ENCODE assay signal across 22 cellular contexts in genomic region chr5:103217101-103217500, GRCh38. TPM values are rescaled to one million over a fixed set of nuclear protein-coding genes. Genes with fewer than 3 reads are reported as not detected.
DNase-seq lines count a peak whose midpoint lies in the region; ATAC-seq, FAIRE-seq and TF ChIP-seq lines count a peak whose summit lies in the region.
"Had no signal": no experiment of that assay in that cellular context is flagged by ENCODE, and none has a peak within 500 bp of the region (broad histone marks: within the 10 kb centered on the region; RNA-seq: fewer than 3 reads in every experiment).

No MANE protein-coding gene starts in this region.

- H3K4me1 ChIP-seq in K562 (replicated peaks in 1 of 2; ENCODE audit: control insufficient read depth in 2 of 2, insufficient read depth in 2 of 2, low read length in 2 of 2), result no peaks in the 10 kb centered on the region

- H2AFZ ChIP-seq in K562 (ENCODE audit: low read depth, low read length), result no peak overlapping the region
- H2AFZ ChIP-seq: PC-9 had no signal

- TF ChIP-seq RAD21 in Ishikawa (IDR thresholded peaks at IDR 0.05; ENCODE audit: low read depth) (no peak), K562 (CRISPR knock-in tag; conservative IDR thresholded peaks at IDR 0.05 in 1 of 2, IDR thresholded peaks at IDR 0.05 in 1 of 2) (no peak)

- intact Hi-C loops in K562 (cut with micrococcal nuclease), result no loop called here

- no peaks in the 10 kb centered on the region for H3K36me3 ChIP-seq in K562 (ENCODE audit: control insufficient read depth, insufficient read depth, low read length)
- H3K36me3 ChIP-seq: MG63, SJCRH30 had no signal

- H3K9me3 ChIP-seq in K562 (replicated peaks; ENCODE audit: control insufficient read depth, insufficient read depth, low read depth, low read length), result no peaks in the 10 kb centered on the region
- H3K9me3 ChIP-seq: MG63 had no signal

- H3K4me3 ChIP-seq in K562, result no peak overlapping the region
- no peak overlapping the region for H3K4me3 ChIP-seq in fibroblast of pulmonary artery (replicated peaks; ENCODE audit: low read depth, low read length)
- H3K4me3 ChIP-seq: MG63, PC-9, SJCRH30 had no signal

- ATAC-seq in K562, result no peak
- no peak for ATAC-seq in HG02973 (IDR thresholded peaks at IDR 0.05; ENCODE audit: unreplicated experiment)
- ATAC-seq in activated T-helper 17 cell treated with anti-CD3 and anti-CD28 coated beads, Interleukin-2, amount 50 U/mL, for 72 hours (replicated peaks), result no peak

- no peak overlapping the region for H3K9ac ChIP-seq in K562 (ENCODE audit: insufficient read depth in 1 of 2, low read depth in 2 of 2, low read length in 2 of 2)

- POLR2A ChIA-PET in K562 (lab: Yijun Ruan, JAX), result no interaction called here

- no TSS peak for BruUV-seq in K562 (replicated peaks; lab: Mats Ljungman, UMichigan)

- TF ChIP-seq CTCF in K562 (IDR thresholded peaks at IDR 0.05 in 2 of 3, conservative IDR thresholded peaks at IDR 0.05 in 1 of 3; ENCODE audit: insufficient read depth in 2 of 3, low read depth in 1 of 3, low read length in 3 of 3) (no peak), fibroblast of pulmonary artery (IDR thresholded peaks at IDR 0.05; ENCODE audit: low read length, missing control alignments) (no peak), type B pancreatic cell (conservative IDR thresholded peaks at IDR 0.05) (no peak)

- H4K20me1 ChIP-seq in K562 (replicated peaks; ENCODE audit: control insufficient read depth, insufficient read depth, low read length), result no peaks in the 10 kb centered on the region

- H3K27me3 ChIP-seq in K562 (ENCODE audit: control insufficient read depth in 2 of 2, insufficient read depth in 2 of 2, low read length in 2 of 2), result no peaks in the 10 kb centered on the region
- H3K27me3 ChIP-seq: MG63, SJCRH30 had no signal

- no peak for FAIRE-seq in K562 (lab: Jason Lieb, UNC)
- FAIRE-seq: D721Med, HTR-8/SVneo had no signal

- no peak overlapping the region for H3K27ac ChIP-seq in K562 (ENCODE audit: extremely low read depth, low read depth, low read length)
- H3K27ac ChIP-seq: C4-2B, PC-9, SJCRH30 had no signal

- no peaks in the 10 kb centered on the region for H3K27me3 Mint-ChIP-seq in type B pancreatic cell
- no peaks in the 10 kb centered on the region for H3K27me3 Mint-ChIP-seq in activated T-helper 17 cell treated with anti-CD3 and anti-CD28 coated beads, Interleukin-2, amount 50 U/mL, for 72 hours

- in situ Hi-C loops in K562 (cut with MboI), result no loop called here

- H3K4me3 Mint-ChIP-seq in type B pancreatic cell, result no peak overlapping the region
- no peak overlapping the region for H3K4me3 Mint-ChIP-seq in activated T-helper 17 cell treated with anti-CD3 and anti-CD28 coated beads, Interleukin-2, amount 50 U/mL, for 72 hours

- no peaks in the 10 kb centered on the region for H3K79me2 ChIP-seq in K562 (ENCODE audit: control insufficient read depth, insufficient read depth, low read length)

- no peaks in the 10 kb centered on the region for H3K9me1 ChIP-seq in K562 (ENCODE audit: control insufficient read depth, insufficient read depth, low read length)

- H3K27ac Mint-ChIP-seq in type B pancreatic cell, result peak overlapping the region; percentile 82
- no peak overlapping the region for H3K27ac Mint-ChIP-seq in activated T-helper 17 cell treated with anti-CD3 and anti-CD28 coated beads, Interleukin-2, amount 50 U/mL, for 72 hours

- peaks cover 9% of the 10 kb centered on the region for H3K4me1 Mint-ChIP-seq in type B pancreatic cell (ENCODE audit: unreplicated experiment)
- no peaks in the 10 kb centered on the region for H3K4me1 Mint-ChIP-seq in activated T-helper 17 cell treated with anti-CD3 and anti-CD28 coated beads, Interleukin-2, amount 50 U/mL, for 72 hours

- H3K4me2 ChIP-seq in K562 (ENCODE audit: insufficient read depth, low read length), result no peak overlapping the region
- H3K4me2 ChIP-seq: PC-9 had no signal

- no peaks in the 10 kb centered on the region for H3K9me3 Mint-ChIP-seq in type B pancreatic cell
- H3K9me3 Mint-ChIP-seq in activated T-helper 17 cell treated with anti-CD3 and anti-CD28 coated beads, Interleukin-2, amount 50 U/mL, for 72 hours, result no peaks in the 10 kb centered on the region

- no peaks in the 10 kb centered on the region for H3K36me3 Mint-ChIP-seq in type B pancreatic cell
- no peaks in the 10 kb centered on the region for H3K36me3 Mint-ChIP-seq in activated T-helper 17 cell treated with anti-CD3 and anti-CD28 coated beads, Interleukin-2, amount 50 U/mL, for 72 hours (ENCODE audit: low read depth)

- TF ChIP-seq EP300 in Ishikawa (IDR thresholded peaks at IDR 0.05; ENCODE audit: borderline replicate concordance) (no peak), K562 (IDR thresholded peaks at IDR 0.05; ENCODE audit: low read length) (no peak)

- DNase-seq in K562 (ENCODE audit: extremely low read depth in 1 of 4, low spot score in 3 of 4) (no peak), fibroblast of pulmonary artery (ENCODE audit: low read depth) (peak; percentile 41), type B pancreatic cell (ENCODE audit: extremely low spot score, unreplicated experiment) (no peak), iPS-NIHi7 (ENCODE audit: extremely low spot score) (no peak)
- DNase-seq: AML-193, H7, IMR-90, Kasumi-1, MG63, NCI-H1048, NCI-H1436 treated with DMSO at 0.1 percent for 48 hours, NCI-H2029, NCI-H2171 treated with DMSO at 0.1 percent for 48 hours, NCI-H510A treated with DMSO at 0.1 percent for 48 hours, PC-9, SJCRH30 had no signal

- CTCF ChIA-PET in K562 (lab: Yijun Ruan, JAX; ENCODE audit: low intra/inter-chr PET ratio), result no interaction called here

- no peak for TF ChIP-seq POLR2A in K562 (conservative IDR thresholded peaks at IDR 0.05)

TF ChIP-seq in Ishikawa, 13 proteins besides CTCF, POLR2A, EP300 and RAD21:
- TF ChIP-seq YY1 (IDR thresholded peaks at IDR 0.05; ENCODE audit: low read depth), result no peak
- peak; percentile 41; the same call in 1 of the 2 replicates for TF ChIP-seq NFIC (IDR thresholded peaks at IDR 0.05)
TF ChIP-seq in Ishikawa: peak in this region for 1.

TF ChIP-seq in K562, 482 proteins besides CTCF, POLR2A, EP300 and RAD21:
- no peak for TF ChIP-seq TCFL5 (CRISPR knock-in tag; conservative IDR thresholded peaks at IDR 0.05)
- peak; percentile 42; the same call in 1 of the 2 replicates for TF ChIP-seq NFIC (IDR thresholded peaks at IDR 0.05)

RNA-seq across cellular contexts. Expression of gene MACIR, which starts 41.5 kb away (rescaled TPM):
- total RNA-seq in K562 (2011; cell fraction: chromatin; rRNA removed; ENCODE audit: low replicate concordance), result 5.9 and 8.4 TPM in 2 replicates
- 2.3 and 3.8 TPM in 2 replicates for total RNA-seq in K562 (2011; cell fraction: nucleolus; rRNA removed)
- 7.5 and 10.8 TPM in 2 replicates for total RNA-seq in K562 (2011; cell fraction: nucleoplasm; rRNA removed)
- 6.2 and 8.6 TPM in 2 replicates for total RNA-seq in K562 (2014; rRNA removed)
- 10.3 and 10.6 TPM in 2 replicates for total RNA-seq in K562 (2014; rRNA removed; fragmentation: Illumina TruSeq; extraction: Trizol)
- total RNA-seq in K562 (2015; rRNA removed; fragmentation: Illumina TruSeq; extraction: Trizol), result 9.4 and 10.6 TPM in 2 replicates
- total RNA-seq in K562 (2021), result 9.4 and 10.5 TPM in 2 replicates
- 9.5 and 9.9 TPM in 2 replicates for polyA plus RNA-seq in K562 (2011; rRNA removed)
- 5.0 and 5.9 TPM in 2 replicates for polyA plus RNA-seq in K562 (2011; cell fraction: cytosol; rRNA removed)
- polyA plus RNA-seq in K562 (2011; cell fraction: nucleus; rRNA removed), result 7.1 and 7.6 TPM in 2 replicates
- 7.0 TPM in 2 replicates for polyA plus RNA-seq in K562 (2012)
- polyA plus RNA-seq in K562 (2014; fragmentation: Illumina TruSeq; extraction: Trizol), result 10.4 and 11.6 TPM in 2 replicates
- polyA plus RNA-seq in K562 (2014; fragmentation: Nextera tagmentation; extraction: Ambion mirVana), result 1 to 10 TPM; 1.4 to 2.7 TPM
- 8.1 and 9.3 TPM in 2 replicates for polyA plus RNA-seq in K562 (2014; rRNA removed)
- polyA minus RNA-seq in K562 (2011; rRNA and poly(A)+ RNA removed), result 12.7 and 12.8 TPM in 2 replicates
- polyA minus RNA-seq in K562 (2011; cell fraction: cytosol; rRNA and poly(A)+ RNA removed), result 4.8 and 6.3 TPM in 2 replicates
- 4.8 and 8.6 TPM in 2 replicates for polyA minus RNA-seq in K562 (2011; cell fraction: nucleus; rRNA and poly(A)+ RNA removed)
- 19.3 and 20.8 TPM in 2 replicates for total RNA-seq in type B pancreatic cell (ENCODE audit: low replicate concordance)
- 1 to 10 TPM; 5.2 to 9.7 TPM for total RNA-seq in activated T-helper 17 cell treated with anti-CD3 and anti-CD28 coated beads, Interleukin-2, amount 50 U/mL, for 72 hours
